8 cellular contexts compared by ENCODE assay signal in genomic region chr10:95758351-95759025, GRCh38. TPM values are rescaled to one million over a fixed set of nuclear protein-coding genes. Genes with fewer than 3 reads are reported as not detected.
DNase-seq lines count a peak whose midpoint lies in the region; ATAC-seq, FAIRE-seq and TF ChIP-seq lines count a peak whose summit lies in the region.

No MANE protein-coding gene starts in this region.

- RAD21 ChIA-PET in HCT116 (lab: Charles Lee; ENCODE audit: low non-redundant PET in 1 of 2, low total read pairs in 2 of 2, uncharacterized antibody in 2 of 2, unreplicated experiment in 2 of 2): no interaction called here

- H3K27me3 ChIP-seq in HCT116 (ENCODE audit: insufficient read depth, low read length) (no peaks in the 10 kb centered on the region), mucosa of rectum (ENCODE audit: control insufficient read depth in 2 of 2, insufficient read depth in 2 of 2, low read length in 2 of 2) (no peaks in the 10 kb centered on the region)

- peak; percentile 15 for TF ChIP-seq POLR2A in GM18526 (IDR thresholded peaks at IDR 0.05; ENCODE audit: extremely low read depth, insufficient read length)
- TF ChIP-seq POLR2A in HCT116 (IDR thresholded peaks at IDR 0.05; ENCODE audit: borderline replicate concordance, extremely low read depth, insufficient read depth, insufficient read length): no peak

- H3K9me2 ChIP-seq in HCT116 (ENCODE audit: insufficient read depth): no peaks in the 10 kb centered on the region

- ATAC-seq in HCT116: 0 out of 2 replicates have a peak, but pooled peaks have one; percentile 20

- H3K4me3 ChIP-seq in HCT116 (replicated peaks in 1 of 2; ENCODE audit: low read depth in 1 of 2, low read length in 2 of 2) (no peak overlapping the region), mucosa of rectum (ENCODE audit: low read length in 2 of 2) (peak overlapping the region in 1 of 2 donors; percentile 22)

- no peaks in the 10 kb centered on the region for H3K79me2 ChIP-seq in HCT116 (ENCODE audit: insufficient read depth, low read length)

- FAIRE-seq in RCC 7860 (lab: Jason Lieb, UNC): no peak

- H3K9me3 ChIP-seq in HCT116 (ENCODE audit: control insufficient read depth in 1 of 2, insufficient read depth in 1 of 2, low read depth in 1 of 2, low read length in 2 of 2) (no peaks in the 10 kb centered on the region), mucosa of rectum (ENCODE audit: control insufficient read depth in 2 of 2, low read length in 2 of 2) (no peaks in the 10 kb centered on the region)

- H3K4me1 ChIP-seq in HCT116 (ENCODE audit: control insufficient read depth in 1 of 2, insufficient read depth in 2 of 2, low read length in 2 of 2): peaks cover 0 to 5% of the 10 kb centered on the region in 2 experiments; a peak in 2 of 4 replicates
- H3K4me1 ChIP-seq in mucosa of rectum (ENCODE audit: control insufficient read depth in 2 of 2, insufficient read depth in 2 of 2, low read length in 2 of 2): peaks cover 10 to 11% of the 10 kb centered on the region in 2 donors

- H3K27ac ChIP-seq in HCT116 (ENCODE audit: low read depth, low read length) (no peak overlapping the region), mucosa of rectum (ENCODE audit: low read depth in 2 of 2, low read length in 2 of 2) (peak overlapping the region; percentile 45 to 69)

- no TSS peak for BruUV-seq in HCT116 (replicated peaks; lab: Mats Ljungman, UMichigan)

- no peak overlapping the region for H2AFZ ChIP-seq in HCT116 (ENCODE audit: low read depth, low read length, poor library complexity, severe bottlenecking)

- POLR2A ChIA-PET in HCT116 (lab: Charles Lee): no interaction called here

- no peak for TF ChIP-seq RAD21 in HCT116 (IDR thresholded peaks at IDR 0.05; ENCODE audit: low read depth)

- no peak for TF ChIP-seq CTCF in HCT116 (IDR thresholded peaks at IDR 0.05 in 2 of 3, conservative IDR thresholded peaks at IDR 0.05 in 1 of 3; ENCODE audit: borderline replicate concordance in 1 of 3, insufficient read depth in 1 of 3, low read depth in 2 of 3, low read length in 2 of 3)

- CTCF ChIA-PET in HCT116 (lab: Charles Lee): no interaction called here

- H3K9ac ChIP-seq in HCT116 (ENCODE audit: low read length) (no peak overlapping the region), mucosa of rectum (ENCODE audit: low read depth in 1 of 2, low read length in 2 of 2) (no peak overlapping the region)

- no peaks in the 10 kb centered on the region for H3K36me3 ChIP-seq in HCT116 (ENCODE audit: control insufficient read depth in 1 of 2, insufficient read depth in 2 of 2, low read length in 2 of 2)
- H3K36me3 ChIP-seq in mucosa of rectum (ENCODE audit: control insufficient read depth in 2 of 2, insufficient read depth in 2 of 2, low read length in 2 of 2): no peaks in the 10 kb centered on the region

- intact Hi-C loops in HCT116 (cut with micrococcal nuclease): no loop called here

- no peak overlapping the region for H3K4me2 ChIP-seq in HCT116 (ENCODE audit: low read length)

- no peaks in the 10 kb centered on the region for H4K20me1 ChIP-seq in HCT116 (ENCODE audit: insufficient read depth)

- DNase-seq in HCT116 (ENCODE audit: low read depth, low spot score) (no peak), OCI-M1 (lab: John Stamatoyannopoulos, UW) (peak; percentile 26), AG20443 (ENCODE audit: low spot score) (no peak), RCC 7860 (ENCODE audit: low spot score) (no peak), COR-L47 (lab: John Stamatoyannopoulos, UW) (no peak), NCI-H146 treated with DMSO at 0.1 percent for 48 hours (lab: John Stamatoyannopoulos, UW; ENCODE audit: unreplicated experiment) (no peak)

TF ChIP-seq in HCT116, 20 proteins besides CTCF, POLR2A, EP300 and RAD21:
- TF ChIP-seq MAX (IDR thresholded peaks at IDR 0.05) (0 out of 2 replicates have a peak, but pooled peaks have one; percentile 19), EGR1 (IDR thresholded peaks at IDR 0.05; ENCODE audit: low read depth) (no peak), CBX3 (IDR thresholded peaks at IDR 0.05; ENCODE audit: low read depth) (no peak)
TF ChIP-seq in HCT116: peak in this region for 1.

RNA-seq across cellular contexts. Expression of gene ENTPD1, which starts 2.5 kb away (rescaled TPM):
- total RNA-seq in HCT116 (2021; ENCODE audit: unreplicated experiment): 0.37 TPM
- polyA plus RNA-seq in HCT116 (2012): 0.70 and 1.2 TPM in 2 replicates
